Comparison of ENCODE assay signal across 8 cellular contexts in genomic region chr19:46537136-46538097, GRCh38. TPM values are rescaled to one million over a fixed set of nuclear protein-coding genes. Genes with fewer than 3 reads are reported as not detected.
DNase-seq lines count a peak whose midpoint lies in the region; ATAC-seq and TF ChIP-seq lines count a peak whose summit lies in the region.

No MANE protein-coding gene starts in this region.

- peaks cover 0 to 3% (median 0%) of the 10 kb centered on the region in 4 donors for H3K4me1 ChIP-seq in tibial nerve

- 32 to 33% methylated on average over 16 to 19 of the region's 19 CpGs for WGBS in tibial nerve, 2 donors

- no peak overlapping the region for H3K4me2 ChIP-seq in neural cell (ENCODE audit: low read length)

- peak; percentile 59 for DNase-seq in ELF-1 (ENCODE audit: low read depth, low spot score)
- DNase-seq in NCI-H1694 (lab: John Stamatoyannopoulos, UW): peak; percentile 35
- peak; percentile 27 to 40 for DNase-seq in activated CD8-positive, alpha-beta memory T cell treated with anti-CD3 and anti-CD28 coated beads for 4 hours (ENCODE audit: low read depth in 2 of 2)
- DNase-seq in epithelial cell of proximal tubule (ENCODE audit: low read depth): no peak
- DNase-seq in tibial nerve (ENCODE audit: low spot score in 2 of 2): peak; percentile 44 to 72
- no peak for DNase-seq in NCI-H226

- no peak for ATAC-seq in GM18858 (IDR thresholded peaks at IDR 0.05; ENCODE audit: unreplicated experiment)

- H3K4me3 ChIP-seq in epithelial cell of proximal tubule (ENCODE audit: low read depth, low read length) (no peak overlapping the region), neural cell (ENCODE audit: low read length) (no peak overlapping the region), tibial nerve (no peak overlapping the region)

- H2AFZ ChIP-seq in neural cell (ENCODE audit: low read depth, low read length): no peak overlapping the region

- no peak overlapping the region for H3K9ac ChIP-seq in neural cell (ENCODE audit: low read length)

- H3F3A ChIP-seq in neural cell (ENCODE audit: insufficient read depth, low read length, poor library complexity, severe bottlenecking): no peaks in the 10 kb centered on the region

- no peaks in the 10 kb centered on the region for H3K36me3 ChIP-seq in neural cell (ENCODE audit: insufficient read depth, low read length)
- no peaks in the 10 kb centered on the region for H3K36me3 ChIP-seq in tibial nerve

- no peak overlapping the region for H3K27ac ChIP-seq in neural cell (ENCODE audit: low read length)
- no peak overlapping the region for H3K27ac ChIP-seq in tibial nerve

- TF ChIP-seq RAD21 in neural cell (conservative IDR thresholded peaks at IDR 0.05): no peak

- H3K9me2 ChIP-seq in neural cell (ENCODE audit: insufficient read depth, low read length): no peaks in the 10 kb centered on the region

- H4K20me1 ChIP-seq in neural cell (ENCODE audit: insufficient read depth): no peaks in the 10 kb centered on the region

- no peaks in the 10 kb centered on the region for H3K79me2 ChIP-seq in neural cell (replicated peaks; ENCODE audit: insufficient read depth, low read length)

- H3K27me3 ChIP-seq in neural cell (ENCODE audit: insufficient read depth, low read depth, low read length) (no peaks in the 10 kb centered on the region), tibial nerve (peaks cover 0 to 4% of the 10 kb centered on the region in 2 donors)

- no peak for TF ChIP-seq POLR2A in tibial nerve (IDR thresholded peaks at IDR 0.05)

- H3K9me3 ChIP-seq in neural cell (ENCODE audit: low read length) (no peaks in the 10 kb centered on the region), tibial nerve (no peaks in the 10 kb centered on the region)

- TF ChIP-seq CTCF in epithelial cell of proximal tubule (conservative IDR thresholded peaks at IDR 0.05; ENCODE audit: low read depth, low read length) (peak; percentile 92), neural cell (IDR thresholded peaks at IDR 0.05; ENCODE audit: poor library complexity, severe bottlenecking) (peak; percentile 60), tibial nerve (IDR thresholded peaks at IDR 0.05) (peak; percentile 51 to 91 (median 68))

- TF ChIP-seq EP300 in neural cell (conservative IDR thresholded peaks at IDR 0.05; ENCODE audit: poor library complexity, severe bottlenecking) (no peak), tibial nerve (IDR thresholded peaks at IDR 0.05) (no peak)

TF ChIP-seq in neural cell, 6 proteins besides CTCF, POLR2A, EP300 and RAD21:
- TF ChIP-seq MXI1 (conservative IDR thresholded peaks at IDR 0.05; ENCODE audit: poor library complexity, severe bottlenecking) (no peak), EZH2 (IDR thresholded peaks at IDR 0.05; ENCODE audit: borderline replicate concordance, insufficient read depth, low read length, poor library complexity, severe bottlenecking) (no peak), TAF1 (IDR thresholded peaks at IDR 0.05; ENCODE audit: low read depth) (no peak), POLR2AphosphoS5 (IDR thresholded peaks at IDR 0.05) (no peak), REST (IDR thresholded peaks at IDR 0.05; ENCODE audit: borderline replicate concordance) (no peak), SMC3 (conservative IDR thresholded peaks at IDR 0.05; ENCODE audit: poor library complexity) (no peak)

RNA-seq across cellular contexts. Expression of gene PNMA8B, which starts 41.8 kb away (rescaled TPM):
- total RNA-seq in epithelial cell of proximal tubule (0.36 and 0.92 TPM in 2 replicates), tibial nerve (1 to 10 TPM; 3.1 to 4.2 (median 3.7) TPM)
- polyA plus RNA-seq in neural cell: 9.9 and 10.1 TPM in 2 replicates
- polyA minus RNA-seq in neural cell: 24.0 and 27.0 TPM in 2 replicates

Comparison
In these comparisons a context has a peak if more than half of its experiments do, and no peak if none do; other contexts are left out.
1. DNase-seq: peak in ELF-1 (single experiment), NCI-H1694 (single experiment), activated CD8-positive, alpha-beta memory T cell treated with anti-CD3 and anti-CD28 coated beads for 4 hours (2 of 2) and tibial nerve (2 of 2); none in epithelial cell of proximal tubule (single experiment) and NCI-H226 (single experiment).
2. Peak in every context shown above with its lines, with median percentiles within 50 percentile points of each other: CTCF ChIP-seq.